In genomic region chr3:32553459-32553858, GRCh38 we compare ENCODE assay signal across 1 cellular context.
TF ChIP-seq lines count a peak whose summit lies in the region.

No MANE protein-coding gene starts in this region.

TF ChIP-seq in GM12878, 131 proteins besides CTCF, POLR2A, EP300 and RAD21:
- TF ChIP-seq ZNF207 (IDR thresholded peaks at IDR 0.05; ENCODE audit: borderline replicate concordance), result no peak
- TF ChIP-seq YBX1 (IDR thresholded peaks at IDR 0.05), result no peak
- TF ChIP-seq CBX5 (IDR thresholded peaks at IDR 0.05; ENCODE audit: low read depth), result no peak
- peak; percentile 78; the same call in 1 of the 2 replicates for TF ChIP-seq SPI1 (IDR thresholded peaks at IDR 0.05; ENCODE audit: borderline replicate concordance, insufficient read depth, low read depth, low read length)
TF ChIP-seq in GM12878: peak in this region for 1.
